In the genomic region with DNA sequence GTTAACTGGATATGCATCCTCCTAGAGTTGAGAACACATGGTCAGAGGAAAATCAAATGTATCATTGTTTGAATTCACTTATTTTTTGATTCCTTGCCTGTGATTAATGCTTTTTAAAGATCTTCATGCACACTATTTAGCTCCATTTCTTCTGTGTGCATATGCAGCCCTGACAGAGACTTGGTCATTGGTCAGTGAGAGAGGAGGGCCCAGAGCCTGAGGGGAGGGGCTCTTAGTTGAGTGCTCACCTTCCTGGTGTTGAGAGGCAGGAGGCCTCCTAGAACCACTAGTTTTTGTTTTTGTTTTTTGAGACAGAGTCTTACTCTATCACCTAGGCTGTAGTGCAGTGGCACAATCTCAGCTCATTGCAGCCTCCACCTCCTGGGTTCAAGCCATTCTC, we compare ENCODE assay signal across 12 cellular contexts.
"Had no signal": no experiment of that assay in that cellular context is flagged by ENCODE, and none has a peak within 500 bp of the region (broad histone marks: within the 10 kb centered on the region; RNA-seq: fewer than 3 reads in every experiment).

No MANE protein-coding gene starts in this region.

- H3K4me3 Mint-ChIP-seq: activated CD4-positive, alpha-beta memory T cell treated with anti-CD3 and anti-CD28 coated beads, Interleukin-2, amount 10 ng/mL, durations not matched to agents 7 days and 5 days; mesothelial cell of epicardium; stimulated activated effector memory CD8-positive, alpha-beta T cell treated with anti-CD3 and anti-CD28 coated beads, Interleukin-12 subunit alpha, Interleukin-12 subunit beta, amount 100 ng/mL, for 72 hours had no signal

- H3K27me3 Mint-ChIP-seq: activated CD4-positive, alpha-beta memory T cell treated with anti-CD3 and anti-CD28 coated beads, Interleukin-2, amount 10 ng/mL, durations not matched to agents 7 days and 5 days had no signal

- DNase-seq: activated CD4-positive, alpha-beta memory T cell treated with anti-CD3 and anti-CD28 coated beads, Interleukin-2, amount 10 ng/mL, durations not matched to agents 7 days and 5 days; activated CD4-positive, alpha-beta T cell treated with anti-CD3 and anti-CD28 coated beads for 4 hours; activated CD8-positive, alpha-beta memory T cell treated with anti-CD3 and anti-CD28 coated beads, Interleukin-2, amount 50 U/mL, for 4 hours; activated gamma-delta T cell treated with Interleukin-2 at 50 U/mL for 16 hours; dermis blood vessel endothelial cell; heart right ventricle; left colon; lower lobe of right lung; thyroid gland; uterus had no signal

- H3K27ac Mint-ChIP-seq: activated CD4-positive, alpha-beta memory T cell treated with anti-CD3 and anti-CD28 coated beads, Interleukin-2, amount 10 ng/mL, durations not matched to agents 7 days and 5 days; stimulated activated effector memory CD8-positive, alpha-beta T cell treated with anti-CD3 and anti-CD28 coated beads, Interleukin-12 subunit alpha, Interleukin-12 subunit beta, amount 100 ng/mL, for 72 hours had no signal

- H3K9me3 Mint-ChIP-seq: activated CD4-positive, alpha-beta memory T cell treated with anti-CD3 and anti-CD28 coated beads, Interleukin-2, amount 10 ng/mL, durations not matched to agents 7 days and 5 days; mesothelial cell of epicardium; stimulated activated effector memory CD8-positive, alpha-beta T cell treated with anti-CD3 and anti-CD28 coated beads, Interleukin-12 subunit alpha, Interleukin-12 subunit beta, amount 100 ng/mL, for 72 hours had no signal

- ATAC-seq: heart right ventricle; left colon; lower lobe of right lung; stimulated activated effector memory CD8-positive, alpha-beta T cell treated with anti-CD3 and anti-CD28 coated beads, Interleukin-12 subunit alpha, Interleukin-12 subunit beta, amount 100 ng/mL, for 72 hours had no signal
